Comparison of ENCODE assay signal across 1 cellular context in the genomic region with DNA sequence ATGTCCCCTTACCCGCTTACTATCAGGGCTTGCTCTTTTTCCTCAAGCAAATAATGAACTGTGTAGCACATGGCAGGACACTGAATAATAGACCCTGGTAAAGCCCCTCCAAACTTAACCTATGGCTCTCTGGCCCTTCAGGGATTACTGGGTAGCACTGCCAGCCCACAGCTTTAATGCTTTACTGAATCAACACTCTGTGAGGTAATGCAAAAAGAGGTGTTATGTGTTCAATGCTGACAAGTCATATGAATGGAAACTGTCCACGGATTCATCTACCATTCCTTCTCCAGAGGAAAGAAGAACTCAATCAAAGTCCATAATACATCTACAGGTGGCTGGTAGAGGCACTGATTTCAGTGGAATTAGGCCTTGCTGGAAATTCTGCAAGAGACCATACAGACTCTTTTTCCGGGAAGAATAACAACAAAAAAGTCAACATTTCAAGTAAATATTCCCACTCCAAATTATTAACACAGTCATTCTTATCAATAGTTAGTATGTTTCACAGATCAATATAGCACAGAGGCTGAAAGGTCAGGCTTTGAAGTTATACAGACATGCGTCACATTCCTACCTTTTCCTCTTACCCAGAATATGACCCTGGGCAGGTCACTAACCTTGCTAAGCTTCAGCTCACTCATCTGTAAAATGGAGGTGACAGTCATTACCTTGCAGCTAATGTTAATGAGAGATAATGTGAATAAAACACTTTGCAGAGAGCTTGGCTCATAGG.
TF ChIP-seq lines count a peak whose summit lies in the region.

No MANE protein-coding gene starts in this region.

TF ChIP-seq in HepG2, 621 proteins besides CTCF, POLR2A, EP300 and RAD21 (continued from another document and continues in another):
- TF ChIP-seq, protein P1, sequence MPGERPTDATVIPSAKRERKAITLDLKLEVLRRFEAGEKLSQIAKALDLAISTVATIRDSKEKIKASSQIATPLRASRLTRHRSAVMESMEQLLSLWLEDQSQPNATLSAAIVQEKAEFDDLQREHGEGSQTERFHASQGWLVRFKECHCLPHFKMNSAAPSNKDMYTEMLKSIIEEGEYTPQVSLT (CRISPR knock-in tag; IDR thresholded peaks at IDR 0.05; ENCODE audit: borderline replicate concordance, low read depth): no peak
- peak; percentile 76 for TF ChIP-seq NR2C2 (CRISPR knock-in tag; IDR thresholded peaks at IDR 0.05; ENCODE audit: borderline replicate concordance)
- no peak for TF ChIP-seq PLRG1 (conservative IDR thresholded peaks at IDR 0.05)
- TF ChIP-seq, protein P2, sequence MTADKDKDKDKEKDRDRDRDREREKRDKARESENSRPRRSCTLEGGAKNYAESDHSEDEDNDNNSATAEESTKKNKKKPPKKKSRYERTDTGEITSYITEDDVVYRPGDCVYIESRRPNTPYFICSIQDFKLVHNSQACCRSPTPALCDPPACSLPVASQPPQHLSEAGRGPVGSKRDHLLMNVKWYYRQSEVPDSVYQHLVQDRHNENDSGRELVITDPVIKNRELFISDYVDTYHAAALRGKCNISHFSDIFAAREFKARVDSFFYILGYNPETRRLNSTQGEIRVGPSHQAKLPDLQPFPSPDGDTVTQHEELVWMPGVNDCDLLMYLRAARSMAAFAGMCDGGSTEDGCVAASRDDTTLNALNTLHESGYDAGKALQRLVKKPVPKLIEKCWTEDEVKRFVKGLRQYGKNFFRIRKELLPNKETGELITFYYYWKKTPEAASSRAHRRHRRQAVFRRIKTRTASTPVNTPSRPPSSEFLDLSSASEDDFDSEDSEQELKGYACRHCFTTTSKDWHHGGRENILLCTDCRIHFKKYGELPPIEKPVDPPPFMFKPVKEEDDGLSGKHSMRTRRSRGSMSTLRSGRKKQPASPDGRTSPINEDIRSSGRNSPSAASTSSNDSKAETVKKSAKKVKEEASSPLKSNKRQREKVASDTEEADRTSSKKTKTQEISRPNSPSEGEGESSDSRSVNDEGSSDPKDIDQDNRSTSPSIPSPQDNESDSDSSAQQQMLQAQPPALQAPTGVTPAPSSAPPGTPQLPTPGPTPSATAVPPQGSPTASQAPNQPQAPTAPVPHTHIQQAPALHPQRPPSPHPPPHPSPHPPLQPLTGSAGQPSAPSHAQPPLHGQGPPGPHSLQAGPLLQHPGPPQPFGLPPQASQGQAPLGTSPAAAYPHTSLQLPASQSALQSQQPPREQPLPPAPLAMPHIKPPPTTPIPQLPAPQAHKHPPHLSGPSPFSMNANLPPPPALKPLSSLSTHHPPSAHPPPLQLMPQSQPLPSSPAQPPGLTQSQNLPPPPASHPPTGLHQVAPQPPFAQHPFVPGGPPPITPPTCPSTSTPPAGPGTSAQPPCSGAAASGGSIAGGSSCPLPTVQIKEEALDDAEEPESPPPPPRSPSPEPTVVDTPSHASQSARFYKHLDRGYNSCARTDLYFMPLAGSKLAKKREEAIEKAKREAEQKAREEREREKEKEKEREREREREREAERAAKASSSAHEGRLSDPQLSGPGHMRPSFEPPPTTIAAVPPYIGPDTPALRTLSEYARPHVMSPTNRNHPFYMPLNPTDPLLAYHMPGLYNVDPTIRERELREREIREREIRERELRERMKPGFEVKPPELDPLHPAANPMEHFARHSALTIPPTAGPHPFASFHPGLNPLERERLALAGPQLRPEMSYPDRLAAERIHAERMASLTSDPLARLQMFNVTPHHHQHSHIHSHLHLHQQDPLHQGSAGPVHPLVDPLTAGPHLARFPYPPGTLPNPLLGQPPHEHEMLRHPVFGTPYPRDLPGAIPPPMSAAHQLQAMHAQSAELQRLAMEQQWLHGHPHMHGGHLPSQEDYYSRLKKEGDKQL (CRISPR knock-in tag; IDR thresholded peaks at IDR 0.05; ENCODE audit: low read depth): peak; percentile 98
- TF ChIP-seq ZNF260 (CRISPR knock-in tag; IDR thresholded peaks at IDR 0.05; ENCODE audit: borderline replicate concordance, low read depth): no peak
- TF ChIP-seq TOPORS (CRISPR knock-in tag; IDR thresholded peaks at IDR 0.05): 0 out of 2 replicates have a peak, but pooled peaks have one; percentile 51
- TF ChIP-seq, protein P3, sequence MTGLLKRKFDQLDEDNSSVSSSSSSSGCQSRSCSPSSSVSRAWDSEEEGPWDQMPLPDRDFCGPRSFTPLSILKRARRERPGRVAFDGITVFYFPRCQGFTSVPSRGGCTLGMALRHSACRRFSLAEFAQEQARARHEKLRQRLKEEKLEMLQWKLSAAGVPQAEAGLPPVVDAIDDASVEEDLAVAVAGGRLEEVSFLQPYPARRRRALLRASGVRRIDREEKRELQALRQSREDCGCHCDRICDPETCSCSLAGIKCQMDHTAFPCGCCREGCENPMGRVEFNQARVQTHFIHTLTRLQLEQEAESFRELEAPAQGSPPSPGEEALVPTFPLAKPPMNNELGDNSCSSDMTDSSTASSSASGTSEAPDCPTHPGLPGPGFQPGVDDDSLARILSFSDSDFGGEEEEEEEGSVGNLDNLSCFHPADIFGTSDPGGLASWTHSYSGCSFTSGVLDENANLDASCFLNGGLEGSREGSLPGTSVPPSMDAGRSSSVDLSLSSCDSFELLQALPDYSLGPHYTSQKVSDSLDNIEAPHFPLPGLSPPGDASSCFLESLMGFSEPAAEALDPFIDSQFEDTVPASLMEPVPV (CRISPR knock-in tag; IDR thresholded peaks at IDR 0.05): peak; percentile 42; the same call in 1 of the 2 replicates
- TF ChIP-seq, protein P4, sequence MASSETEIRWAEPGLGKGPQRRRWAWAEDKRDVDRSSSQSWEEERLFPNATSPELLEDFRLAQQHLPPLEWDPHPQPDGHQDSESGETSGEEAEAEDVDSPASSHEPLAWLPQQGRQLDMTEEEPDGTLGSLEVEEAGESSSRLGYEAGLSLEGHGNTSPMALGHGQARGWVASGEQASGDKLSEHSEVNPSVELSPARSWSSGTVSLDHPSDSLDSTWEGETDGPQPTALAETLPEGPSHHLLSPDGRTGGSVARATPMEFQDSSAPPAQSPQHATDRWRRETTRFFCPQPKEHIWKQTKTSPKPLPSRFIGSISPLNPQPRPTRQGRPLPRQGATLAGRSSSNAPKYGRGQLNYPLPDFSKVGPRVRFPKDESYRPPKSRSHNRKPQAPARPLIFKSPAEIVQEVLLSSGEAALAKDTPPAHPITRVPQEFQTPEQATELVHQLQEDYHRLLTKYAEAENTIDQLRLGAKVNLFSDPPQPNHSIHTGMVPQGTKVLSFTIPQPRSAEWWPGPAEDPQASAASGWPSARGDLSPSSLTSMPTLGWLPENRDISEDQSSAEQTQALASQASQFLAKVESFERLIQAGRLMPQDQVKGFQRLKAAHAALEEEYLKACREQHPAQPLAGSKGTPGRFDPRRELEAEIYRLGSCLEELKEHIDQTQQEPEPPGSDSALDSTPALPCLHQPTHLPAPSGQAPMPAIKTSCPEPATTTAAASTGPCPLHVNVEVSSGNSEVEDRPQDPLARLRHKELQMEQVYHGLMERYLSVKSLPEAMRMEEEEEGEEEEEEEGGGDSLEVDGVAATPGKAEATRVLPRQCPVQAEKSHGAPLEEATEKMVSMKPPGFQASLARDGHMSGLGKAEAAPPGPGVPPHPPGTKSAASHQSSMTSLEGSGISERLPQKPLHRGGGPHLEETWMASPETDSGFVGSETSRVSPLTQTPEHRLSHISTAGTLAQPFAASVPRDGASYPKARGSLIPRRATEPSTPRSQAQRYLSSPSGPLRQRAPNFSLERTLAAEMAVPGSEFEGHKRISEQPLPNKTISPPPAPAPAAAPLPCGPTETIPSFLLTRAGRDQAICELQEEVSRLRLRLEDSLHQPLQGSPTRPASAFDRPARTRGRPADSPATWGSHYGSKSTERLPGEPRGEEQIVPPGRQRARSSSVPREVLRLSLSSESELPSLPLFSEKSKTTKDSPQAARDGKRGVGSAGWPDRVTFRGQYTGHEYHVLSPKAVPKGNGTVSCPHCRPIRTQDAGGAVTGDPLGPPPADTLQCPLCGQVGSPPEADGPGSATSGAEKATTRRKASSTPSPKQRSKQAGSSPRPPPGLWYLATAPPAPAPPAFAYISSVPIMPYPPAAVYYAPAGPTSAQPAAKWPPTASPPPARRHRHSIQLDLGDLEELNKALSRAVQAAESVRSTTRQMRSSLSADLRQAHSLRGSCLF (CRISPR knock-in tag; IDR thresholded peaks at IDR 0.05; ENCODE audit: borderline replicate concordance): no peak
- TF ChIP-seq ZNF563 (CRISPR knock-in tag; IDR thresholded peaks at IDR 0.05): no peak
- TF ChIP-seq, protein P5, sequence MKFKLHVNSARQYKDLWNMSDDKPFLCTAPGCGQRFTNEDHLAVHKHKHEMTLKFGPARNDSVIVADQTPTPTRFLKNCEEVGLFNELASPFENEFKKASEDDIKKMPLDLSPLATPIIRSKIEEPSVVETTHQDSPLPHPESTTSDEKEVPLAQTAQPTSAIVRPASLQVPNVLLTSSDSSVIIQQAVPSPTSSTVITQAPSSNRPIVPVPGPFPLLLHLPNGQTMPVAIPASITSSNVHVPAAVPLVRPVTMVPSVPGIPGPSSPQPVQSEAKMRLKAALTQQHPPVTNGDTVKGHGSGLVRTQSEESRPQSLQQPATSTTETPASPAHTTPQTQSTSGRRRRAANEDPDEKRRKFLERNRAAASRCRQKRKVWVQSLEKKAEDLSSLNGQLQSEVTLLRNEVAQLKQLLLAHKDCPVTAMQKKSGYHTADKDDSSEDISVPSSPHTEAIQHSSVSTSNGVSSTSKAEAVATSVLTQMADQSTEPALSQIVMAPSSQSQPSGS (CRISPR knock-in tag; IDR thresholded peaks at IDR 0.05): peak; percentile 84; the same call in 1 of the 2 replicates
- TF ChIP-seq, protein P6, sequence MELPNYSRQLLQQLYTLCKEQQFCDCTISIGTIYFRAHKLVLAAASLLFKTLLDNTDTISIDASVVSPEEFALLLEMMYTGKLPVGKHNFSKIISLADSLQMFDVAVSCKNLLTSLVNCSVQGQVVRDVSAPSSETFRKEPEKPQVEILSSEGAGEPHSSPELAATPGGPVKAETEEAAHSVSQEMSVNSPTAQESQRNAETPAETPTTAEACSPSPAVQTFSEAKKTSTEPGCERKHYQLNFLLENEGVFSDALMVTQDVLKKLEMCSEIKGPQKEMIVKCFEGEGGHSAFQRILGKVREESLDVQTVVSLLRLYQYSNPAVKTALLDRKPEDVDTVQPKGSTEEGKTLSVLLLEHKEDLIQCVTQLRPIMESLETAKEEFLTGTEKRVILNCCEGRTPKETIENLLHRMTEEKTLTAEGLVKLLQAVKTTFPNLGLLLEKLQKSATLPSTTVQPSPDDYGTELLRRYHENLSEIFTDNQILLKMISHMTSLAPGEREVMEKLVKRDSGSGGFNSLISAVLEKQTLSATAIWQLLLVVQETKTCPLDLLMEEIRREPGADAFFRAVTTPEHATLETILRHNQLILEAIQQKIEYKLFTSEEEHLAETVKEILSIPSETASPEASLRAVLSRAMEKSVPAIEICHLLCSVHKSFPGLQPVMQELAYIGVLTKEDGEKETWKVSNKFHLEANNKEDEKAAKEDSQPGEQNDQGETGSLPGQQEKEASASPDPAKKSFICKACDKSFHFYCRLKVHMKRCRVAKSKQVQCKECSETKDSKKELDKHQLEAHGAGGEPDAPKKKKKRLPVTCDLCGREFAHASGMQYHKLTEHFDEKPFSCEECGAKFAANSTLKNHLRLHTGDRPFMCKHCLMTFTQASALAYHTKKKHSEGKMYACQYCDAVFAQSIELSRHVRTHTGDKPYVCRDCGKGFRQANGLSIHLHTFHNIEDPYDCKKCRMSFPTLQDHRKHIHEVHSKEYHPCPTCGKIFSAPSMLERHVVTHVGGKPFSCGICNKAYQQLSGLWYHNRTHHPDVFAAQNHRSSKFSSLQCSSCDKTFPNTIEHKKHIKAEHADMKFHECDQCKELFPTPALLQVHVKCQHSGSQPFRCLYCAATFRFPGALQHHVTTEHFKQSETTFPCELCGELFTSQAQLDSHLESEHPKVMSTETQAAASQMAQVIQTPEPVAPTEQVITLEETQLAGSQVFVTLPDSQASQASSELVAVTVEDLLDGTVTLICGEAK (IDR thresholded peaks at IDR 0.05): no peak
- TF ChIP-seq, protein P6 (CRISPR knock-in tag; IDR thresholded peaks at IDR 0.05): no peak; the same call in 1 of the 2 replicates
- no peak for TF ChIP-seq CHD2 (IDR thresholded peaks at IDR 0.05; ENCODE audit: low read depth, low read length)
- TF ChIP-seq, protein P7, sequence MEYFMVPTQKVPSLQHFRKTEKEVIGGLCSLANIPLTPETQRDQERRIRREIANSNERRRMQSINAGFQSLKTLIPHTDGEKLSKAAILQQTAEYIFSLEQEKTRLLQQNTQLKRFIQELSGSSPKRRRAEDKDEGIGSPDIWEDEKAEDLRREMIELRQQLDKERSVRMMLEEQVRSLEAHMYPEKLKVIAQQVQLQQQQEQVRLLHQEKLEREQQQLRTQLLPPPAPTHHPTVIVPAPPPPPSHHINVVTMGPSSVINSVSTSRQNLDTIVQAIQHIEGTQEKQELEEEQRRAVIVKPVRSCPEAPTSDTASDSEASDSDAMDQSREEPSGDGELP (IDR thresholded peaks at IDR 0.05; ENCODE audit: borderline replicate concordance, low read depth): peak; percentile 60; the same call in 1 of the 2 replicates
- no peak for TF ChIP-seq ZFP62 (CRISPR knock-in tag; IDR thresholded peaks at IDR 0.05)
- no peak for TF ChIP-seq ZNF101 (CRISPR knock-in tag; IDR thresholded peaks at IDR 0.05; ENCODE audit: borderline replicate concordance, low read depth)
- TF ChIP-seq, protein P8, sequence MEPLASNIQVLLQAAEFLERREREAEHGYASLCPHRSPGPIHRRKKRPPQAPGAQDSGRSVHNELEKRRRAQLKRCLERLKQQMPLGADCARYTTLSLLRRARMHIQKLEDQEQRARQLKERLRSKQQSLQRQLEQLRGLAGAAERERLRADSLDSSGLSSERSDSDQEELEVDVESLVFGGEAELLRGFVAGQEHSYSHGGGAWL (CRISPR knock-in tag; IDR thresholded peaks at IDR 0.05): no peak
- TF ChIP-seq KDM1A (CRISPR knock-in tag; IDR thresholded peaks at IDR 0.05): no peak; the same call in 1 of the 2 replicates
- peak; percentile 98 for TF ChIP-seq FOXA3 (CRISPR knock-in tag; IDR thresholded peaks at IDR 0.05)
- no peak for TF ChIP-seq ARHGAP35 (CRISPR knock-in tag; IDR thresholded peaks at IDR 0.05; ENCODE audit: borderline replicate concordance)
- TF ChIP-seq ZFYVE20 (CRISPR knock-in tag; IDR thresholded peaks at IDR 0.05; ENCODE audit: borderline replicate concordance, low read depth): no peak
